8 cellular contexts compared by ENCODE assay signal in the genomic region with DNA sequence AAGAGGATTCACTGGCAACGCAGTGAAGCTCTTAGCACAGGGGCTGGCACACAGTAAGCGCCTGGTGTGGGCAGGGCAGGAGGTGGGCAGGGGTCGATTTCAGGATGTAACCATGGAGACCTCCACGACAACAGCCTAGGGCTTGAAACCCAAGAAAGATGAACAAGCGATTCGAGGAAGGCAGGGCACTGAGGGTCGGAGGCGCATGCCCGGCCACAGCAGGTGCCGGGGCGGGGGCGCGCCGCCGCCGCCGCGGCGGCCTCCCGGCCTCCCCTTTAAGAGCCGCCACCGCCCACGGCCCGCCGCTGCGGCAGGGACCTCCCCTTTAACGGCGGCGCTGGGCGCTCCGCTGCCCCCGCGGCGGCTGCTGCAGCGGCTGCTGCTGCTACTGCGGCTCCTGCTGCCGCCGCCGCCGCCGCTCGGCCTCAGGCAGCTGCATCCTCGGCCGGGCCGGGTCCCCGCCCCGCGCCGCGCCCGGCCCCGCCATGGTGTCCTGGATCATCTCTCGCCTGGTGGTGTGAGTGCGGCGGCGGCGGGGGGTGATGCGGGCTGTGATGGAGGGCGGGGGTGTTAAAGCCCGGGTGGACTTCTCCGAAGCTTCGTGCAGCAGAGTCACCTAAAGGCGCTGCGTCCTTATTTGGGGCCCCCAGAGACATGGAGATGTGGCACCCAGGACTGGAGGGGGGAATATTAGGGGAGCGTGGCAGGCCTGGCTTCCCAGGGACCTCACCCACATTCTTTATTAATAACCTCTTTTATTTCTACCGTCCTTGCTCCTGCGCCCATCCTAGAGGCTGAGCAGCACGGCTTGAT. TPM values are rescaled to one million over a fixed set of nuclear protein-coding genes. Genes with fewer than 3 reads are reported as not detected.
A peak's percentile ranks its signal among the peaks of the same experiment; 100 is the strongest.
DNase-seq lines count a peak whose midpoint lies in the region; ATAC-seq and TF ChIP-seq lines count a peak whose summit lies in the region.

A gene with protein sequence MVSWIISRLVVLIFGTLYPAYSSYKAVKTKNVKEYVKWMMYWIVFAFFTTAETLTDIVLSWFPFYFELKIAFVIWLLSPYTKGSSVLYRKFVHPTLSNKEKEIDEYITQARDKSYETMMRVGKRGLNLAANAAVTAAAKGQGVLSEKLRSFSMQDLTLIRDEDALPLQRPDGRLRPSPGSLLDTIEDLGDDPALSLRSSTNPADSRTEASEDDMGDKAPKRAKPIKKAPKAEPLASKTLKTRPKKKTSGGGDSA (plus strand): TSS at position 334 of the 813 bp plus-strand sequence. CDS start 152 bp downstream, at position 486.

- ATAC-seq in memory B cell (ENCODE audit: low read depth): peak; percentile 85

- peaks cover 20% of the 10 kb centered on the region for H3K4me1 Mint-ChIP-seq in HFFc6 (ENCODE audit: low read depth)
- H3K4me1 Mint-ChIP-seq in memory B cell: peaks cover 13% of the 10 kb centered on the region

- H3K4me3 Mint-ChIP-seq in HFFc6: peak within 1 kb of the TSS; percentile 90
- peak within 1 kb of the TSS; percentile 87 for H3K4me3 Mint-ChIP-seq in memory B cell

- no peak for TF ChIP-seq CTCF in HFFc6 (IDR thresholded peaks at IDR 0.05)

- DNase-seq in GM03348 (ENCODE audit: low spot score): peak; percentile 89
- peak; percentile 31 for DNase-seq in HFFc6
- DNase-seq in NCI-H2171 (lab: John Stamatoyannopoulos, UW): peak; percentile 41
- peak; percentile 66 to 67 for DNase-seq in activated CD4-positive, alpha-beta T cell treated with anti-CD3 and anti-CD28 coated beads, Interleukin-2, amount 50 U/mL, for 48 hours
- DNase-seq in effector CD8-positive, alpha-beta T cell (lab: John Stamatoyannopoulos, UW): peak; percentile 34
- DNase-seq in memory B cell (ENCODE audit: low spot score in 2 of 2): peak; percentile 52 to 58
- peak; percentile 60 to 63 for DNase-seq in stimulated activated CD8-positive, alpha-beta memory T cell treated with anti-CD3 and anti-CD28 coated beads, Interleukin-2, amount 100 ng/mL, for 48 hours (ENCODE audit: low read depth in 2 of 2)
- no peak for DNase-seq in cortex of kidney (lab: John Stamatoyannopoulos, UW)

- H3K27ac Mint-ChIP-seq in HFFc6: peak within 1 kb of the TSS; percentile 66
- H3K27ac Mint-ChIP-seq in memory B cell: no peak within 1 kb of the TSS

- H3K9me3 Mint-ChIP-seq in HFFc6 (no peaks in the 10 kb centered on the region), memory B cell (no peaks in the 10 kb centered on the region)

- H3K27me3 Mint-ChIP-seq in HFFc6 (ENCODE audit: insufficient read depth) (peaks cover 4% of the 10 kb centered on the region), memory B cell (peaks cover 4% of the 10 kb centered on the region)

- H3K36me3 Mint-ChIP-seq in HFFc6 (ENCODE audit: low read depth) (peaks cover 12% of the 10 kb centered on the region), memory B cell (peaks cover 13% of the 10 kb centered on the region)

RNA-seq across cellular contexts. Expression of the gene that starts here (rescaled TPM):
- total RNA-seq in HFFc6 (2021; fragmentation: NEBNext Ultra II Directional; extraction: Animal tissue kit (Norgen Biotek cat#: 25700)): 10 to 100 TPM; 27.8 to 36.6 (median 33.2) TPM
